Comparison of ENCODE assay signal across 26 cellular contexts in genomic region chr7:124590814-124591213, GRCh38.
"Had no signal": no experiment of that assay in that cellular context is flagged by ENCODE, and none has a peak within 500 bp of the region (broad histone marks: within the 10 kb centered on the region; RNA-seq: fewer than 3 reads in every experiment).

No MANE protein-coding gene starts in this region.

- FAIRE-seq: endometrium, islet of Langerhans, keratinocyte had no signal

- ATAC-seq: effector memory CD8-positive, alpha-beta T cell; esophagus mucosa; gastrocnemius medialis; heart right ventricle; left cardiac atrium; left lung; left ventricle myocardium superior; lower lobe of right lung; mucosa of descending colon had no signal

- DNase-seq: colonic mucosa; cortex of kidney; effector CD8-positive, alpha-beta T cell; effector memory CD8-positive, alpha-beta T cell; endodermal cell; erythroblast; esophagus squamous epithelium; foreskin fibroblast; foreskin melanocyte; gastrocnemius medialis; glutamatergic neuron; head of caudate nucleus; heart right ventricle; hippocampal formation; left cardiac atrium; left lung; left ventricle myocardium superior; lower lobe of right lung; mesenchymal stem cell; mucosa of descending colon; naive B cell had no signal

- H3K36me3 ChIP-seq: colonic mucosa, esophagus squamous epithelium, gastrocnemius medialis, heart right ventricle, left lung, lower lobe of right lung had no signal

- H3K27me3 ChIP-seq: colonic mucosa, esophagus squamous epithelium, gastrocnemius medialis, heart right ventricle, left lung had no signal

- H3K4me1 ChIP-seq: colonic mucosa, esophagus squamous epithelium, gastrocnemius medialis, heart right ventricle, left lung, lower lobe of right lung had no signal

- H3K27ac ChIP-seq: colonic mucosa, epithelial cell of prostate, esophagus squamous epithelium, gastrocnemius medialis, heart right ventricle, left lung, lower lobe of right lung had no signal

- H3K4me3 ChIP-seq: colonic mucosa, esophagus squamous epithelium, gastrocnemius medialis, heart right ventricle, left lung, lower lobe of right lung, mucosa of descending colon had no signal

- H3K9me3 ChIP-seq: colonic mucosa, esophagus squamous epithelium, gastrocnemius medialis, heart right ventricle, left lung, lower lobe of right lung, mucosa of descending colon had no signal
